In genomic region chr19:56162258-56162657, GRCh38 we compare ENCODE assay signal across 14 cellular contexts. TPM values are rescaled to one million over a fixed set of nuclear protein-coding genes. Genes with fewer than 3 reads are reported as not detected.
DNase-seq lines count a peak whose midpoint lies in the region; ATAC-seq, FAIRE-seq and TF ChIP-seq lines count a peak whose summit lies in the region.
"Had no signal": no experiment of that assay in that cellular context is flagged by ENCODE, and none has a peak within 500 bp of the region (broad histone marks: within the 10 kb centered on the region; RNA-seq: fewer than 3 reads in every experiment).

No MANE protein-coding gene starts in this region.

- no peak overlapping the region for H3K9ac ChIP-seq in BLaER1 treated with 17β-estradiol and CSF1 and Interleukin-3, amounts not matched to agents 10 nM and 100 nM

- no peak overlapping the region for H3K4me3 ChIP-seq in BLaER1 treated with 17β-estradiol and CSF1 and Interleukin-3, amounts not matched to agents 10 nM and 100 nM
- no peak overlapping the region for H3K4me3 ChIP-seq in kidney epithelial cell (ENCODE audit: low read depth, low read length)
- H3K4me3 ChIP-seq: pancreas, Peyer's patch had no signal

- no peak overlapping the region for H3K27ac ChIP-seq in BLaER1 treated with 17β-estradiol and CSF1 and Interleukin-3, amounts not matched to agents 10 nM and 100 nM
- H3K27ac ChIP-seq in RWPE1: no peak overlapping the region
- H3K27ac ChIP-seq: pancreas, Peyer's patch had no signal

- H3K27ac Mint-ChIP-seq in activated CD8-positive, alpha-beta T cell treated with anti-CD3 and anti-CD28 coated beads for 36 hours: no peak overlapping the region

- H4K20me1 ChIP-seq in BLaER1 treated with 17β-estradiol and CSF1 and Interleukin-3, amounts not matched to agents 10 nM and 100 nM: peaks cover 0 to 57% (median 31%) of the 10 kb centered on the region in 11 experiments; a peak in 16 of 22 replicates

- H3K9me3 ChIP-seq in BLaER1 treated with 17β-estradiol and CSF1 and Interleukin-3, amounts not matched to agents 10 nM and 100 nM (replicated peaks in 1 of 11): peaks cover 0 to 7% (median 0%) of the 10 kb centered on the region in 11 experiments; a peak in 5 of 22 replicates
- H3K9me3 ChIP-seq: pancreas, Peyer's patch had no signal

- H3K9me3 Mint-ChIP-seq in activated CD8-positive, alpha-beta T cell treated with anti-CD3 and anti-CD28 coated beads for 36 hours: no peaks in the 10 kb centered on the region

- peaks cover 10% of the 10 kb centered on the region for H3K4me1 Mint-ChIP-seq in activated CD8-positive, alpha-beta T cell treated with anti-CD3 and anti-CD28 coated beads for 36 hours (ENCODE audit: low read depth)

- H3K4me2 ChIP-seq in BLaER1 treated with 17β-estradiol and CSF1 and Interleukin-3, amounts not matched to agents 10 nM and 100 nM: peak overlapping the region; percentile 22 to 80 (median 60); a peak in 20 of 22 replicates

- H3K27me3 Mint-ChIP-seq in activated CD8-positive, alpha-beta T cell treated with anti-CD3 and anti-CD28 coated beads for 36 hours: peaks cover 3% of the 10 kb centered on the region

- intact Hi-C loops in activated CD8-positive, alpha-beta T cell treated with anti-CD3 and anti-CD28 coated beads for 36 hours (cut with micrococcal nuclease): no loop called here

- H3K36me3 Mint-ChIP-seq in activated CD8-positive, alpha-beta T cell treated with anti-CD3 and anti-CD28 coated beads for 36 hours (ENCODE audit: low read depth): peaks cover 11% of the 10 kb centered on the region

- no peak for TF ChIP-seq CTCF in activated CD8-positive, alpha-beta T cell treated with anti-CD3 and anti-CD28 coated beads for 36 hours (IDR thresholded peaks at IDR 0.05)
- TF ChIP-seq CTCF in kidney epithelial cell (IDR thresholded peaks at IDR 0.05; ENCODE audit: insufficient read depth, low read length, poor library complexity, severe bottlenecking) (no peak), RWPE1 (conservative IDR thresholded peaks at IDR 0.05; ENCODE audit: low read depth) (no peak)

- no peak for DNase-seq in HTR-8/SVneo (ENCODE audit: insufficient read length, low spot score)
- peak; percentile 57 for DNase-seq in activated CD8-positive, alpha-beta T cell treated with anti-CD3 and anti-CD28 coated beads for 36 hours
- DNase-seq in kidney epithelial cell (ENCODE audit: low read depth): peak; percentile 74
- DNase-seq in cerebellar nuclear complex (lab: John Stamatoyannopoulos, UW): no peak
- DNase-seq in RWPE1 (ENCODE audit: low spot score): no peak
- no peak for DNase-seq in occipital lobe (lab: John Stamatoyannopoulos, UW)
- DNase-seq in NCI-H345 treated with DMSO at 0.1 percent for 48 hours (lab: John Stamatoyannopoulos, UW; ENCODE audit: unreplicated experiment): no peak
- DNase-seq: activated CD8-positive, alpha-beta memory T cell treated with anti-CD3 and anti-CD28 coated beads, Interleukin-2, amount 50 U/mL, for 4 hours; NCI-H2171 treated with DMSO at 0.1 percent for 48 hours; pancreas; Peyer's patch had no signal

- CTCF ChIA-PET in activated CD8-positive, alpha-beta T cell treated with anti-CD3 and anti-CD28 coated beads for 36 hours (lab: Charles Lee): interaction anchor here (2.1 kb wide), 1 partner anchor 11 kb away, joined by 4 read pairs; no protein-coding TSS in a partner anchor
- CTCF ChIA-PET in RWPE1 (lab: Yijun Ruan, JAX): no interaction called here

- peaks cover 23 to 45% (median 34%) of the 10 kb centered on the region in 10 experiments for H3K4me1 ChIP-seq in BLaER1 treated with 17β-estradiol and CSF1 and Interleukin-3, amounts not matched to agents 10 nM and 100 nM
- H3K4me1 ChIP-seq: pancreas, Peyer's patch had no signal

- peaks cover 42 to 58% (median 46%) of the 10 kb centered on the region in 11 experiments for H3K36me3 ChIP-seq in BLaER1 treated with 17β-estradiol and CSF1 and Interleukin-3, amounts not matched to agents 10 nM and 100 nM
- no peaks in the 10 kb centered on the region for H3K36me3 ChIP-seq in kidney epithelial cell (ENCODE audit: control insufficient read depth, insufficient read depth, low read length)

- ATAC-seq in activated CD8-positive, alpha-beta T cell treated with anti-CD3 and anti-CD28 coated beads for 36 hours: peak; percentile 95

- no peaks in the 10 kb centered on the region for H3K27me3 ChIP-seq in BLaER1 treated with 17β-estradiol and CSF1 and Interleukin-3, amounts not matched to agents 10 nM and 100 nM
- no peaks in the 10 kb centered on the region for H3K27me3 ChIP-seq in kidney epithelial cell (ENCODE audit: control insufficient read depth, insufficient read depth, low read length)
- H3K27me3 ChIP-seq: pancreas, Peyer's patch had no signal

- no peak overlapping the region for H3K4me3 Mint-ChIP-seq in activated CD8-positive, alpha-beta T cell treated with anti-CD3 and anti-CD28 coated beads for 36 hours

- peak; percentile 9 for FAIRE-seq in HTR-8/SVneo (lab: Jason Lieb, UNC)
- FAIRE-seq: pancreas had no signal

- POLR2A ChIA-PET in activated CD8-positive, alpha-beta T cell treated with anti-CD3 and anti-CD28 coated beads for 36 hours (lab: Charles Lee): no interaction called here
- POLR2A ChIA-PET in RWPE1 (lab: Yijun Ruan, JAX; ENCODE audit: low non-redundant PET): no interaction called here

RNA-seq across cellular contexts. Expression of gene GALP, which starts 13.6 kb away (rescaled TPM):
- not detected for total RNA-seq in activated CD8-positive, alpha-beta T cell treated with anti-CD3 and anti-CD28 coated beads for 36 hours
- total RNA-seq in kidney epithelial cell: not detected in 2 replicates
- total RNA-seq in occipital lobe: not detected
- total RNA-seq: cardiac septum, mesenteric fat pad, pancreas, Peyer's patch had no signal

RNA-seq across cellular contexts. Expression of gene ZNF444, which starts 21.2 kb away (rescaled TPM):
- 10 to 100 TPM; 25.3 to 35.2 TPM for total RNA-seq in activated CD8-positive, alpha-beta T cell treated with anti-CD3 and anti-CD28 coated beads for 36 hours
- 35.9 and 40.0 TPM in 2 replicates for total RNA-seq in kidney epithelial cell
- total RNA-seq in occipital lobe: 11.1 TPM

RNA-seq across cellular contexts. Expression of gene ZSCAN5B, which starts 35.3 kb away (rescaled TPM):
- not detected for total RNA-seq in activated CD8-positive, alpha-beta T cell treated with anti-CD3 and anti-CD28 coated beads for 36 hours
- total RNA-seq in kidney epithelial cell: not detected in 2 replicates
- total RNA-seq in occipital lobe: not detected
- total RNA-seq: cardiac septum, mesenteric fat pad, pancreas, Peyer's patch had no signal

RNA-seq across cellular contexts. Expression of gene ZSCAN5C, which starts 39.8 kb away (rescaled TPM):
- total RNA-seq in activated CD8-positive, alpha-beta T cell treated with anti-CD3 and anti-CD28 coated beads for 36 hours: not detected
- not detected in 2 replicates for total RNA-seq in kidney epithelial cell
- total RNA-seq in occipital lobe: not detected
- total RNA-seq: cardiac septum, mesenteric fat pad, pancreas, Peyer's patch had no signal

RNA-seq across cellular contexts. Expression of gene ZNF787, which starts 41.2 kb away (rescaled TPM):
- 10 to 100 TPM; 24.2 to 25.8 TPM for total RNA-seq in activated CD8-positive, alpha-beta T cell treated with anti-CD3 and anti-CD28 coated beads for 36 hours
- total RNA-seq in kidney epithelial cell (26.6 and 38.3 TPM in 2 replicates), occipital lobe (14.3 TPM)

Comparison
In these comparisons a context has a peak if more than half of its experiments do, and no peak if none do; other contexts are left out.
1. DNase-seq: peak in activated CD8-positive, alpha-beta T cell treated with anti-CD3 and anti-CD28 coated beads for 36 hours (single experiment) and kidney epithelial cell (single experiment); none in HTR-8/SVneo (single experiment), cerebellar nuclear complex (0 of 2), RWPE1 (single experiment), occipital lobe (single experiment) and NCI-H345 treated with DMSO at 0.1 percent for 48 hours (single experiment).